9 cellular contexts compared by ENCODE assay signal in genomic region chr10:102745157-102745556, GRCh38. TPM values are rescaled to one million over a fixed set of nuclear protein-coding genes. Genes with fewer than 3 reads are reported as not detected.
DNase-seq lines count a peak whose midpoint lies in the region; ATAC-seq, FAIRE-seq and TF ChIP-seq lines count a peak whose summit lies in the region.
"Had no signal": no experiment of that assay in that cellular context is flagged by ENCODE, and none has a peak within 500 bp of the region (broad histone marks: within the 10 kb centered on the region; RNA-seq: fewer than 3 reads in every experiment).

No MANE protein-coding gene starts in this region.

- CTCF ChIA-PET in activated naive CD4-positive, alpha-beta T cell treated with anti-CD3 and anti-CD28 coated beads for 36 hours (lab: Charles Lee), result interaction anchor here (7.0 kb wide), 1 partner anchor 8 kb away, joined by 27 read pairs; no protein-coding TSS in a partner anchor
- CTCF ChIA-PET in GM12878 (lab: Yijun Ruan, JAX), result interaction anchor here (5.6 kb wide), 1 partner anchor 8 kb away, joined by 35 read pairs; no protein-coding TSS in a partner anchor

- H3K79me2 ChIP-seq in GM12878 (ENCODE audit: control insufficient read depth, insufficient read depth, low read length), result peaks cover 41% of the 10 kb centered on the region

- POLR2A ChIA-PET in GM12878 (lab: Charles Lee), result interaction anchor here (1.2 to 4.0 kb wide), 5 partner anchors 9 to 71 kb away, joined by 4 to 41 read pairs (median 5); partner anchors contain the start of genes ARL3 and SFXN2

- H3K36me3 ChIP-seq in GM12878 (ENCODE audit: control insufficient read depth in 2 of 2, insufficient read depth in 2 of 2, low read length in 1 of 2) (no peaks in the 10 kb centered on the region), transverse colon (no peaks in the 10 kb centered on the region)

- H3K4me3 Mint-ChIP-seq in activated naive CD4-positive, alpha-beta T cell treated with anti-CD3 and anti-CD28 coated beads for 36 hours, result peak overlapping the region; percentile 90
- H3K4me3 Mint-ChIP-seq in memory B cell, result peak overlapping the region; percentile 96

- RAD21 ChIA-PET in GM12878 (lab: Charles Lee; ENCODE audit: unreplicated experiment), result interaction anchor here (0.7 to 2.1 kb wide), 4 partner anchors 8 to 70 kb away, joined by 3 to 16 read pairs (median 4); partner anchors contain the start of genes ARL3 and SFXN2

- FAIRE-seq in GM12878 (lab: Jason Lieb, UNC), result no peak

- TF ChIP-seq POLR2A in GM12878 (IDR thresholded peaks at IDR 0.05; ENCODE audit: low read depth, low read length), result no peak
- TF ChIP-seq POLR2A in transverse colon (IDR thresholded peaks at IDR 0.05), result no peak

- H3K27ac ChIP-seq in GM12878 (ENCODE audit: control insufficient read depth, insufficient read depth), result peak overlapping the region; percentile 70; the same call in 1 of the 2 replicates
- H3K27ac ChIP-seq in transverse colon, result peak overlapping the region; percentile 90 to 95 (median 92)

- H3K9me3 Mint-ChIP-seq in activated naive CD4-positive, alpha-beta T cell treated with anti-CD3 and anti-CD28 coated beads for 36 hours, result no peaks in the 10 kb centered on the region
- H3K9me3 Mint-ChIP-seq in memory B cell, result peaks cover 1% of the 10 kb centered on the region

- H3K4me3 ChIP-seq in GM12878 (peak overlapping the region; percentile 68), transverse colon (peak overlapping the region in 3 of 4 donors; percentile 78 to 92 (median 78))

- H3K9me3 ChIP-seq in GM12878 (replicated peaks; ENCODE audit: control insufficient read depth, insufficient read depth, low read length), result no peaks in the 10 kb centered on the region
- no peaks in the 10 kb centered on the region for H3K9me3 ChIP-seq in transverse colon

- H3K4me2 ChIP-seq in GM12878 (ENCODE audit: control insufficient read depth, insufficient read depth), result peak overlapping the region; percentile 96

- no peak for DNase-seq in activated naive CD4-positive, alpha-beta T cell treated with anti-CD3 and anti-CD28 coated beads for 36 hours
- no peak for DNase-seq in activated naive CD4-positive, alpha-beta T cell treated with Interleukin-2 at 50 U/mL for 16 hours
- DNase-seq in GM12878 (ENCODE audit: low read depth, low spot score), result no peak
- no peak for DNase-seq in memory B cell (ENCODE audit: low spot score in 2 of 2)
- no peak for DNase-seq in transverse colon
- DNase-seq in D341Med (ENCODE audit: low spot score), result no peak
- DNase-seq in HUDEP-2 (lab: John Stamatoyannopoulos, UW; ENCODE audit: unreplicated experiment in 76 of 76), result no peak
- no peak for DNase-seq in effector CD4-positive, alpha-beta T cell
- DNase-seq: NCI-H1048 had no signal

- H2AFZ ChIP-seq in GM12878 (ENCODE audit: control insufficient read depth, low read depth, low read length), result no peak overlapping the region

- SMC1A ChIA-PET in GM12878 (lab: Charles Lee; ENCODE audit: uncharacterized antibody, unreplicated experiment), result interaction anchor here (0.9 to 2.5 kb wide), 3 partner anchors 8 to 29 kb away, joined by 3 to 6 read pairs (median 6); no protein-coding TSS in a partner anchor

- no peaks in the 10 kb centered on the region for H3K27me3 ChIP-seq in GM12878 (replicated peaks in 1 of 2; ENCODE audit: control insufficient read depth in 2 of 2, insufficient read depth in 2 of 2, low read length in 1 of 2)
- no peaks in the 10 kb centered on the region for H3K27me3 ChIP-seq in transverse colon

- TF ChIP-seq EP300 in GM12878 (IDR thresholded peaks at IDR 0.05; ENCODE audit: borderline replicate concordance in 1 of 2, control insufficient read depth in 1 of 2, low read depth in 2 of 2, low read length in 2 of 2) (no peak), transverse colon (IDR thresholded peaks at IDR 0.05; ENCODE audit: low read depth) (no peak)

- in situ Hi-C loops in GM12878 (cut with MboI) (no loop called here), transverse colon (cut with MboI; ENCODE audit: low pct_ligation_motif_present in 1 of 4, low pct_unique_long_range_greater_than_20kb in 1 of 4, low sequenced_read_pairs in 3 of 4) (loop anchor here in 2 of 4 donors (25.0 kb wide), 1 partner anchor 317 kb away; no protein-coding TSS in a partner anchor)

- intact Hi-C loops in activated naive CD4-positive, alpha-beta T cell treated with anti-CD3 and anti-CD28 coated beads for 36 hours (cut with micrococcal nuclease), result no loop called here
- intact Hi-C loops in GM12878 (cut with micrococcal nuclease; ENCODE audit: unreplicated experiment), result no loop called here
- intact Hi-C loops in transverse colon (cut with DNase I; ENCODE audit: low total_unique reads), result no loop called here

- 74% methylated on average over 4 of the region's 4 CpGs for WGBS in GM12878 (ENCODE audit: insufficient coverage, insufficient replicate concordance, low lambda C conversion rate, missing lambda C conversion rate)
- 66 to 70% methylated on average over 4 of the region's 4 CpGs for WGBS in transverse colon (ENCODE audit: low coverage in 1 of 2), 2 donors

- TF ChIP-seq CTCF in GM12878 (IDR thresholded peaks at IDR 0.05 in 2 of 3, conservative IDR thresholded peaks at IDR 0.05 in 1 of 3; ENCODE audit: control insufficient read depth in 2 of 3, extremely low read depth in 1 of 3, insufficient read depth in 1 of 3, low read depth in 3 of 3, low read length in 3 of 3), result no peak
- TF ChIP-seq CTCF in transverse colon (IDR thresholded peaks at IDR 0.05), result no peak

- peaks cover 44% of the 10 kb centered on the region for H3K4me1 Mint-ChIP-seq in activated naive CD4-positive, alpha-beta T cell treated with anti-CD3 and anti-CD28 coated beads for 36 hours (ENCODE audit: low read depth)
- peaks cover 31% of the 10 kb centered on the region for H3K4me1 Mint-ChIP-seq in memory B cell

- no peaks in the 10 kb centered on the region; the same call in 1 of the 2 replicates for H4K20me1 ChIP-seq in GM12878 (ENCODE audit: control insufficient read depth, insufficient read depth)

- no peaks in the 10 kb centered on the region for H3K36me3 Mint-ChIP-seq in activated naive CD4-positive, alpha-beta T cell treated with anti-CD3 and anti-CD28 coated beads for 36 hours (ENCODE audit: low read depth)
- H3K36me3 Mint-ChIP-seq in memory B cell, result peaks cover 9% of the 10 kb centered on the region

- no peak overlapping the region for H3K27ac Mint-ChIP-seq in activated naive CD4-positive, alpha-beta T cell treated with anti-CD3 and anti-CD28 coated beads for 36 hours
- peak overlapping the region; percentile 1 for H3K27ac Mint-ChIP-seq in memory B cell

- no TSS peak for BruUV-seq in GM12878 (replicated peaks; lab: Mats Ljungman, UMichigan)

- peak overlapping the region; percentile 95 for H3K9ac ChIP-seq in GM12878 (ENCODE audit: control insufficient read depth, insufficient read depth, low read length)

- no peaks in the 10 kb centered on the region for H3K27me3 Mint-ChIP-seq in activated naive CD4-positive, alpha-beta T cell treated with anti-CD3 and anti-CD28 coated beads for 36 hours (ENCODE audit: low read depth)
- no peaks in the 10 kb centered on the region for H3K27me3 Mint-ChIP-seq in memory B cell

- ATAC-seq in GM12878, result no peak
- ATAC-seq in memory B cell (ENCODE audit: low read depth), result no peak

- H3K4me1 ChIP-seq in GM12878 (ENCODE audit: control insufficient read depth, insufficient read depth, low read length) (0 out of 2 replicates have a peak, but pooled peaks cover 6% of the 10 kb centered on the region), transverse colon (peaks cover 0 to 26% (median 20%) of the 10 kb centered on the region in 4 donors)

- TF ChIP-seq RAD21 in GM12878 (IDR thresholded peaks at IDR 0.05; ENCODE audit: insufficient read depth, low read depth, low read length), result no peak

RNA-seq across cellular contexts. Expression of gene WBP1L, which starts 1.4 kb away (rescaled TPM):
- 10 to 100 TPM; 10.5 to 11.8 TPM for total RNA-seq in activated naive CD4-positive, alpha-beta T cell treated with anti-CD3 and anti-CD28 coated beads for 36 hours
- 15.7 and 16.8 TPM in 2 replicates for total RNA-seq in GM12878 (2013; cell fraction: nucleolus; rRNA removed)
- total RNA-seq in GM12878 (2014; rRNA removed) (12.7 and 18.8 TPM in 2 replicates), GM12878 (2014; rRNA removed; fragmentation: Illumina TruSeq; extraction: Trizol) (10.3 and 10.5 TPM in 2 replicates), GM12878 (2021) (16.9 and 19.8 TPM in 2 replicates), transverse colon (100 to 1,000 TPM in 2 of 4 donors, 10 to 100 TPM in 2; 68.9 to 168 (median 129) TPM)
- polyA plus RNA-seq in GM12878 (2011; ENCODE audit: low read depth), result 7.8 TPM
- polyA plus RNA-seq in GM12878 (2011; rRNA removed) (11.3 and 13.9 TPM in 2 replicates), GM12878 (2014; fragmentation: Illumina TruSeq; extraction: Trizol) (10.0 and 14.5 TPM in 2 replicates), GM12878 (2014; fragmentation: Nextera tagmentation; extraction: Ambion mirVana) (10 to 100 TPM in 1 of 2 experiments, 1 to 10 TPM in 1; 3.7 to 10.7 TPM), GM12878 (2014; rRNA removed) (16.6 and 17.4 TPM in 2 replicates), GM12878 (2016; fragmentation: Nextera tagmentation; extraction: Ambion mirVana) (1 to 10 TPM; 9.3 to 9.4 TPM)
- polyA plus RNA-seq in GM12878 (2011; cell fraction: cytosol; rRNA removed), result 22.6 and 24.9 TPM in 2 replicates
- polyA plus RNA-seq in GM12878 (2011; cell fraction: nucleus; rRNA removed), result 10.3 and 11.4 TPM in 2 replicates
- 13.5 and 15.6 TPM in 2 replicates for polyA plus RNA-seq in GM12878 (2012)
- 24.7 and 41.3 TPM in 2 replicates for polyA minus RNA-seq in GM12878 (2011; rRNA and poly(A)+ RNA removed)
- polyA minus RNA-seq in GM12878 (2011; cell fraction: cytosol; rRNA and poly(A)+ RNA removed), result 10.1 and 12.2 TPM in 2 replicates
- polyA minus RNA-seq in GM12878 (2011; cell fraction: nucleus; rRNA and poly(A)+ RNA removed), result 4.2 and 7.3 TPM in 2 replicates

RNA-seq across cellular contexts. Expression of gene SFXN2, which starts 30.7 kb away (rescaled TPM):
- total RNA-seq in activated naive CD4-positive, alpha-beta T cell treated with anti-CD3 and anti-CD28 coated beads for 36 hours, result 1 to 10 TPM; 8.7 to 9.4 TPM
- 38.8 and 43.9 TPM in 2 replicates for total RNA-seq in GM12878 (2013; cell fraction: nucleolus; rRNA removed)
- 11.9 and 13.8 TPM in 2 replicates for total RNA-seq in GM12878 (2014; rRNA removed)
- total RNA-seq in GM12878 (2014; rRNA removed; fragmentation: Illumina TruSeq; extraction: Trizol), result 14.9 and 17.5 TPM in 2 replicates
- total RNA-seq in GM12878 (2021), result 16.8 and 22.1 TPM in 2 replicates
- 7.3 TPM for polyA plus RNA-seq in GM12878 (2011; ENCODE audit: low read depth)
- polyA plus RNA-seq in GM12878 (2011; rRNA removed), result 16.3 and 21.6 TPM in 2 replicates
- 23.8 and 25.9 TPM in 2 replicates for polyA plus RNA-seq in GM12878 (2011; cell fraction: cytosol; rRNA removed)
- 33.6 and 41.0 TPM in 2 replicates for polyA plus RNA-seq in GM12878 (2011; cell fraction: nucleus; rRNA removed)
- polyA plus RNA-seq in GM12878 (2012), result 7.6 and 8.9 TPM in 2 replicates
- 16.1 and 19.5 TPM in 2 replicates for polyA plus RNA-seq in GM12878 (2014; fragmentation: Illumina TruSeq; extraction: Trizol)
- polyA plus RNA-seq in GM12878 (2014; fragmentation: Nextera tagmentation; extraction: Ambion mirVana), result 1 to 10 TPM; 8.8 to 9.6 TPM
- 17.2 and 22.5 TPM in 2 replicates for polyA plus RNA-seq in GM12878 (2014; rRNA removed)
- 10 to 100 TPM; 19.9 to 20.5 TPM for polyA plus RNA-seq in GM12878 (2016; fragmentation: Nextera tagmentation; extraction: Ambion mirVana)
- polyA minus RNA-seq in GM12878 (2011; rRNA and poly(A)+ RNA removed), result 25.4 and 31.7 TPM in 2 replicates
- polyA minus RNA-seq in GM12878 (2011; cell fraction: cytosol; rRNA and poly(A)+ RNA removed), result 8.3 and 11.5 TPM in 2 replicates
- polyA minus RNA-seq in GM12878 (2011; cell fraction: nucleus; rRNA and poly(A)+ RNA removed), result 20.9 and 40.1 TPM in 2 replicates
- 10 to 100 TPM in 2 of 4 donors, 1 to 10 TPM in 2; 2.1 to 64.9 (median 7.3) TPM for total RNA-seq in transverse colon

RNA-seq across cellular contexts. Expression of gene ARL3, which starts 31.0 kb away (rescaled TPM):
- total RNA-seq in activated naive CD4-positive, alpha-beta T cell treated with anti-CD3 and anti-CD28 coated beads for 36 hours, result 1 to 10 TPM; 3.9 TPM
- 4.6 and 5.9 TPM in 2 replicates for total RNA-seq in GM12878 (2013; cell fraction: nucleolus; rRNA removed)
- total RNA-seq in GM12878 (2014; rRNA removed) (4.9 and 6.2 TPM in 2 replicates), GM12878 (2014; rRNA removed; fragmentation: Illumina TruSeq; extraction: Trizol) (6.6 and 7.2 TPM in 2 replicates), GM12878 (2021) (7.7 TPM in 2 replicates), transverse colon (1 to 10 TPM; 2.2 to 3.4 (median 2.8) TPM)
- polyA plus RNA-seq in GM12878 (2011; ENCODE audit: low read depth), result 7.7 TPM
- polyA plus RNA-seq in GM12878 (2011; rRNA removed) (11.3 and 14.0 TPM in 2 replicates), GM12878 (2014; fragmentation: Illumina TruSeq; extraction: Trizol) (10.6 and 13.7 TPM in 2 replicates), GM12878 (2014; fragmentation: Nextera tagmentation; extraction: Ambion mirVana) (10 to 100 TPM; 21.0 to 26.1 TPM), GM12878 (2014; rRNA removed) (8.5 and 9.7 TPM in 2 replicates), GM12878 (2016; fragmentation: Nextera tagmentation; extraction: Ambion mirVana) (10 to 100 TPM; 21.9 to 22.2 TPM)
- polyA plus RNA-seq in GM12878 (2011; cell fraction: cytosol; rRNA removed), result 5.5 and 5.8 TPM in 2 replicates
- polyA plus RNA-seq in GM12878 (2011; cell fraction: nucleus; rRNA removed), result 4.3 and 5.0 TPM in 2 replicates
- polyA plus RNA-seq in GM12878 (2012), result 8.5 and 8.9 TPM in 2 replicates
- 4.1 and 5.1 TPM in 2 replicates for polyA minus RNA-seq in GM12878 (2011; rRNA and poly(A)+ RNA removed)
- 1.9 and 2.3 TPM in 2 replicates for polyA minus RNA-seq in GM12878 (2011; cell fraction: cytosol; rRNA and poly(A)+ RNA removed)
- 1.5 and 3.3 TPM in 2 replicates for polyA minus RNA-seq in GM12878 (2011; cell fraction: nucleus; rRNA and poly(A)+ RNA removed)
